Comparison of ENCODE assay signal across 16 cellular contexts in the genomic region with DNA sequence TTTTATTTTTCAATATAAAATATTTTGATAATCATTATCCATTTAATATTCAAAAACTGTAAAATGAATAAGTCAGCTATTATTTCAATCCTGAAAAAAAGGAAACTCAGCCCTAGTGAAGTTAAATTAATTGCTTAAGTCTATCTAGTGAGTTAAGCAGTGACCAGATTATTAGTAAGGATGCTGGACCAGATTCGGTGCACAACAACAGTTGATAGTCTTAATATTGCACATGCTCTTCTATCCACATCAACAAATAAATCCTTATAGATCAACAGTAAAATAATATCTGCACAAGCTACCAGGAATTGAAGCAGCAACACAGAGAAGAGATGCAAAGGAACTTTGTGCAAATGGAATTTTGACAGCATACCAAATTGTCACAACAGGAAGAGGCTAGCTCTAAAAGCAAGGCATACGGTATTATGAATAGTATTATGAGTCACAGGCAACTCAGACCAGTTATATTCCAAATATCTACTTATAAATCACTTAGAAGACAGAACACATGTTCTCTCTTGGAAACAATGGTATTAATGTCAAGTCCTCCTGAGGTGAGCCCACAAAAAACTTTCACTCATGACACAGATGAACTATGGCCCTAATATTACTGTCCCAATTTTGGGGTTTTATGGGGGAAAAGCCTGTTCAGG. TPM values are rescaled to one million over a fixed set of nuclear protein-coding genes. Genes with fewer than 3 reads are reported as not detected.
DNase-seq lines count a peak whose midpoint lies in the region; ATAC-seq and TF ChIP-seq lines count a peak whose summit lies in the region.
"Had no signal": no experiment of that assay in that cellular context is flagged by ENCODE, and none has a peak within 500 bp of the region (broad histone marks: within the 10 kb centered on the region; RNA-seq: fewer than 3 reads in every experiment).

No MANE protein-coding gene starts in this region.

- peaks cover 25% of the 10 kb centered on the region for H3K36me3 Mint-ChIP-seq in activated naive CD8-positive, alpha-beta T cell treated with anti-CD3 and anti-CD28 coated beads, Interleukin-2, amount 50 U/mL, for 24 hours (ENCODE audit: low read depth)
- H3K36me3 Mint-ChIP-seq in activated naive CD8-positive, alpha-beta T cell treated with anti-CD3 and anti-CD28 coated beads for 36 hours: peaks cover 17% of the 10 kb centered on the region
- peaks cover 80% of the 10 kb centered on the region for H3K36me3 Mint-ChIP-seq in stimulated activated effector memory CD8-positive, alpha-beta T cell treated with anti-CD3 and anti-CD28 coated beads, Interleukin-12 subunit alpha, Interleukin-12 subunit beta, amount 100 ng/mL, for 72 hours

- no peak overlapping the region for H3K4me3 ChIP-seq in fibroblast of pulmonary artery (replicated peaks; ENCODE audit: low read depth, low read length)
- H3K4me3 ChIP-seq: SJCRH30 had no signal

- no peaks in the 10 kb centered on the region for H3K27me3 Mint-ChIP-seq in activated naive CD8-positive, alpha-beta T cell treated with anti-CD3 and anti-CD28 coated beads, Interleukin-2, amount 50 U/mL, for 24 hours
- no peaks in the 10 kb centered on the region for H3K27me3 Mint-ChIP-seq in activated naive CD8-positive, alpha-beta T cell treated with anti-CD3 and anti-CD28 coated beads for 36 hours
- H3K27me3 Mint-ChIP-seq: stimulated activated naive B cell treated with anti-CD40 and anti-IgM and Interleukin-4, amounts not matched to agents 10 μg/mL and 1 μg/mL and 100 μg/mL, for 72 hours had no signal

- H3K9me3 Mint-ChIP-seq in activated naive CD8-positive, alpha-beta T cell treated with anti-CD3 and anti-CD28 coated beads, Interleukin-2, amount 50 U/mL, for 24 hours: no peaks in the 10 kb centered on the region
- peaks cover 6% of the 10 kb centered on the region for H3K9me3 Mint-ChIP-seq in activated naive CD8-positive, alpha-beta T cell treated with anti-CD3 and anti-CD28 coated beads for 36 hours
- H3K9me3 Mint-ChIP-seq in stimulated activated effector memory CD8-positive, alpha-beta T cell treated with anti-CD3 and anti-CD28 coated beads, Interleukin-12 subunit alpha, Interleukin-12 subunit beta, amount 100 ng/mL, for 72 hours: no peaks in the 10 kb centered on the region
- H3K9me3 Mint-ChIP-seq: nephron had no signal

- TF ChIP-seq CTCF in fibroblast of pulmonary artery (IDR thresholded peaks at IDR 0.05; ENCODE audit: low read length, missing control alignments): no peak

- no peak overlapping the region for H3K4me3 Mint-ChIP-seq in activated naive CD8-positive, alpha-beta T cell treated with anti-CD3 and anti-CD28 coated beads, Interleukin-2, amount 50 U/mL, for 24 hours
- H3K4me3 Mint-ChIP-seq in activated naive CD8-positive, alpha-beta T cell treated with anti-CD3 and anti-CD28 coated beads for 36 hours: no peak overlapping the region
- H3K4me3 Mint-ChIP-seq in stimulated activated effector memory CD8-positive, alpha-beta T cell treated with anti-CD3 and anti-CD28 coated beads, Interleukin-12 subunit alpha, Interleukin-12 subunit beta, amount 100 ng/mL, for 72 hours: no peak overlapping the region
- H3K4me3 Mint-ChIP-seq: nephron; stimulated activated naive B cell treated with anti-CD40 and anti-IgM and Interleukin-4, amounts not matched to agents 10 μg/mL and 1 μg/mL and 100 μg/mL, for 72 hours had no signal

- peaks cover 9% of the 10 kb centered on the region for H3K4me1 Mint-ChIP-seq in activated naive CD8-positive, alpha-beta T cell treated with anti-CD3 and anti-CD28 coated beads, Interleukin-2, amount 50 U/mL, for 24 hours
- peaks cover 7% of the 10 kb centered on the region for H3K4me1 Mint-ChIP-seq in activated naive CD8-positive, alpha-beta T cell treated with anti-CD3 and anti-CD28 coated beads for 36 hours
- H3K4me1 Mint-ChIP-seq in stimulated activated effector memory CD8-positive, alpha-beta T cell treated with anti-CD3 and anti-CD28 coated beads, Interleukin-12 subunit alpha, Interleukin-12 subunit beta, amount 100 ng/mL, for 72 hours: peaks cover 22% of the 10 kb centered on the region
- H3K4me1 Mint-ChIP-seq: nephron had no signal

- no peak overlapping the region for H3K27ac Mint-ChIP-seq in activated naive CD8-positive, alpha-beta T cell treated with anti-CD3 and anti-CD28 coated beads, Interleukin-2, amount 50 U/mL, for 24 hours
- H3K27ac Mint-ChIP-seq in activated naive CD8-positive, alpha-beta T cell treated with anti-CD3 and anti-CD28 coated beads for 36 hours: no peak overlapping the region
- H3K27ac Mint-ChIP-seq in stimulated activated effector memory CD8-positive, alpha-beta T cell treated with anti-CD3 and anti-CD28 coated beads, Interleukin-12 subunit alpha, Interleukin-12 subunit beta, amount 100 ng/mL, for 72 hours: peak overlapping the region; percentile 24
- H3K27ac Mint-ChIP-seq: nephron; stimulated activated naive B cell treated with anti-CD40 and anti-IgM and Interleukin-4, amounts not matched to agents 10 μg/mL and 1 μg/mL and 100 μg/mL, for 72 hours had no signal

- no peak for DNase-seq in activated naive CD8-positive, alpha-beta T cell treated with anti-CD3 and anti-CD28 coated beads, Interleukin-2, amount 50 U/mL, for 24 hours
- DNase-seq in activated naive CD8-positive, alpha-beta T cell treated with anti-CD3 and anti-CD28 coated beads for 36 hours: no peak
- DNase-seq in fibroblast of pulmonary artery (ENCODE audit: low read depth) (peak; percentile 69), posterior cingulate gyrus (no peak), OCI-M2 (lab: John Stamatoyannopoulos, UW; ENCODE audit: unreplicated experiment) (no peak)
- no peak for DNase-seq in stimulated activated effector memory CD8-positive, alpha-beta T cell treated with anti-CD3 and anti-CD28 coated beads, Interleukin-12 subunit alpha, Interleukin-12 subunit beta, amount 100 ng/mL, for 72 hours (ENCODE audit: low spot score in 2 of 2)
- DNase-seq: activated CD4-positive, alpha-beta T cell treated with anti-CD3 and anti-CD28 coated beads for 4 hours; activated naive CD4-positive, alpha-beta T cell; BE2C; H7; NCI-H526 treated with DMSO at 0.1 percent for 48 hours; stimulated activated naive B cell treated with anti-CD40 and anti-IgM and Interleukin-4, amounts not matched to agents 10 μg/mL and 1 μg/mL and 100 μg/mL, for 72 hours had no signal

- peak; percentile 52 for ATAC-seq in activated naive CD8-positive, alpha-beta T cell treated with anti-CD3 and anti-CD28 coated beads, Interleukin-2, amount 50 U/mL, for 24 hours
- ATAC-seq in SK-N-SH treated with all-trans-retinoic acid at 6 μM for 48 hours (peak; percentile 99), HG03025 (IDR thresholded peaks at IDR 0.05; ENCODE audit: low FRiP score, unreplicated experiment) (no peak)
- ATAC-seq in stimulated activated effector memory CD8-positive, alpha-beta T cell treated with anti-CD3 and anti-CD28 coated beads, Interleukin-12 subunit alpha, Interleukin-12 subunit beta, amount 100 ng/mL, for 72 hours: peak; percentile 65
- ATAC-seq: stimulated activated naive B cell treated with anti-CD40 and anti-IgM and Interleukin-4, amounts not matched to agents 10 μg/mL and 1 μg/mL and 100 μg/mL, for 72 hours had no signal

- intact Hi-C loops in posterior cingulate gyrus (cut with DNase I): no loop called here

TF ChIP-seq in SK-N-SH treated with all-trans-retinoic acid at 6 μM for 48 hours, 23 proteins besides CTCF, POLR2A, EP300 and RAD21:
- TF ChIP-seq BACH2 (CRISPR knock-in tag; IDR thresholded peaks at IDR 0.05; ENCODE audit: borderline replicate concordance): no peak
- TF ChIP-seq GLIS3 (CRISPR knock-in tag; IDR thresholded peaks at IDR 0.05): no peak
- TF ChIP-seq ISL1 (CRISPR knock-in tag; IDR thresholded peaks at IDR 0.05): peak; percentile 55
- TF ChIP-seq ZC3H10 (CRISPR knock-in tag; IDR thresholded peaks at IDR 0.05): no peak
TF ChIP-seq in SK-N-SH treated with all-trans-retinoic acid at 6 μM for 48 hours: peak in this region for 1.

RNA-seq across cellular contexts. Expression of a gene that starts 24.9 kb away (rescaled TPM):
- 10 to 100 TPM; 29.8 to 31.5 TPM for total RNA-seq in activated naive CD8-positive, alpha-beta T cell treated with anti-CD3 and anti-CD28 coated beads for 36 hours

RNA-seq across cellular contexts. Expression of a gene that starts 31.4 kb away (rescaled TPM):
- total RNA-seq in activated naive CD8-positive, alpha-beta T cell treated with anti-CD3 and anti-CD28 coated beads for 36 hours: under 1 TPM; 0.12 to 0.20 TPM
- total RNA-seq: H7 had no signal
